ENCODE assay signal across 10 cellular contexts in the genomic region with DNA sequence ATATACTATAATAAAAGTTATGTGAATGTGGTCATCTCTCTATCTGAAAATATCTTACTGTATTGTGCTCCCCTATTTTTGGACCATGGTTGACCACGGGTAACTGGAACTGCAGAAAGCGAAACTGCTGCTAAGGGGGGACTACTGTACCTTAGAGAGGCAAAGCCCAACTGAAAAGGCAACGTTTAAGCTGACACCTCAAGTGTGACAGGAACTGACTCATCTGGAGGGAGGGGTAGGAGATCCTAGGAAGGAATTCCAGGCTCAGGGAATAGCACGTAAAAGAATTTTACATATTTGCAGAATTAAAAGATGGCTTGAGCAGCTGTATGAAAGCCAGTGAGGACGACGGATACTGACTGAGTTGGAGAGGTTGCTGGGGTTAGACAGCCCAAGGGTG. TPM values are rescaled to one million over a fixed set of nuclear protein-coding genes. Genes with fewer than 3 reads are reported as not detected.
DNase-seq lines count a peak whose midpoint lies in the region; ATAC-seq and TF ChIP-seq lines count a peak whose summit lies in the region.
"Had no signal": no experiment of that assay in that cellular context is flagged by ENCODE, and none has a peak within 500 bp of the region (broad histone marks: within the 10 kb centered on the region; RNA-seq: fewer than 3 reads in every experiment).

No MANE protein-coding gene starts in this region.

- no peak overlapping the region for H3K4me3 ChIP-seq in left lung

- H3K4me1 Mint-ChIP-seq in CD4-positive, alpha-beta T cell (ENCODE audit: low read depth), result no peaks in the 10 kb centered on the region
- H3K4me1 Mint-ChIP-seq: activated CD8-positive, alpha-beta memory T cell treated with anti-CD3 and anti-CD28 coated beads, Interleukin-2, amount 10 ng/mL, durations not matched to agents 7 days and 5 days had no signal

- H3K27ac ChIP-seq in RWPE1 (peak overlapping the region; percentile 36; the same call in 1 of the 2 replicates), left lung (no peak overlapping the region)
- H3K27ac ChIP-seq in CD4-positive, alpha-beta T cell (ENCODE audit: low read depth, low read length), result no peak overlapping the region

- CTCF ChIA-PET in RWPE1 (lab: Yijun Ruan, JAX), result interaction anchor here (0.7 kb wide), 1 partner anchor 13 kb away, joined by 3 read pairs; no protein-coding TSS in a partner anchor
- CTCF ChIA-PET in CD4-positive, alpha-beta T cell (lab: Charles Lee), result no interaction called here

- H3K27me3 Mint-ChIP-seq in CD4-positive, alpha-beta T cell, result peaks cover 41% of the 10 kb centered on the region

- POLR2A ChIA-PET in RWPE1 (lab: Yijun Ruan, JAX; ENCODE audit: low non-redundant PET), result no interaction called here
- POLR2A ChIA-PET in CD4-positive, alpha-beta T cell (lab: Charles Lee), result no interaction called here

- peak; percentile 14 for DNase-seq in GM13977 (ENCODE audit: low spot score)
- peak; percentile 64 for DNase-seq in RWPE1 (ENCODE audit: low spot score)
- DNase-seq in left lung, result no peak
- no peak for DNase-seq in CD4-positive, alpha-beta T cell
- no peak for DNase-seq in foreskin melanocyte
- DNase-seq in OCI-M1 (lab: John Stamatoyannopoulos, UW), result no peak
- DNase-seq in ecto neural progenitor cell (ENCODE audit: low spot score), result no peak
- DNase-seq: activated CD8-positive, alpha-beta memory T cell treated with anti-CD3 and anti-CD28 coated beads, Interleukin-2, amount 10 ng/mL, durations not matched to agents 7 days and 5 days; midbrain had no signal

- H3K27me3 ChIP-seq in left lung, result peaks cover 0 to 22% of the 10 kb centered on the region in 2 donors
- peaks cover 5% of the 10 kb centered on the region for H3K27me3 ChIP-seq in CD4-positive, alpha-beta T cell (ENCODE audit: control insufficient read depth, insufficient read depth, low read length)

- H3K36me3 ChIP-seq in left lung, result no peaks in the 10 kb centered on the region

- intact Hi-C loops in left lung (cut with DNase I), result no loop called here
- intact Hi-C loops in CD4-positive, alpha-beta T cell (cut with DNase I, micrococcal nuclease), result no loop called here

- in situ Hi-C loops in GM13977 (cut with MboI; ENCODE audit: low pct_unique_long_range_greater_than_20kb, low sequenced_read_pairs, unreplicated experiment), result no loop called here

- H3K9me3 ChIP-seq in left lung, result no peaks in the 10 kb centered on the region
- H3K9me3 ChIP-seq in CD4-positive, alpha-beta T cell (ENCODE audit: control insufficient read depth, low read length), result no peaks in the 10 kb centered on the region

- no peaks in the 10 kb centered on the region for H3K36me3 Mint-ChIP-seq in CD4-positive, alpha-beta T cell (ENCODE audit: low read depth)
- H3K36me3 Mint-ChIP-seq: activated CD8-positive, alpha-beta memory T cell treated with anti-CD3 and anti-CD28 coated beads, Interleukin-2, amount 10 ng/mL, durations not matched to agents 7 days and 5 days had no signal

- no peak overlapping the region for H3K4me3 Mint-ChIP-seq in CD4-positive, alpha-beta T cell
- H3K4me3 Mint-ChIP-seq: activated CD8-positive, alpha-beta memory T cell treated with anti-CD3 and anti-CD28 coated beads, Interleukin-2, amount 10 ng/mL, durations not matched to agents 7 days and 5 days had no signal

- TF ChIP-seq CTCF in GM13977 (IDR thresholded peaks at IDR 0.05; ENCODE audit: extremely low read depth, insufficient read depth, missing control alignments) (no peak), RWPE1 (conservative IDR thresholded peaks at IDR 0.05; ENCODE audit: low read depth) (no peak), left lung (IDR thresholded peaks at IDR 0.05) (no peak)
- no peak for TF ChIP-seq CTCF in CD4-positive, alpha-beta T cell (IDR thresholded peaks at IDR 0.05)

- H3K9me3 Mint-ChIP-seq in CD4-positive, alpha-beta T cell, result no peaks in the 10 kb centered on the region

- H3K4me1 ChIP-seq in left lung, result no peaks in the 10 kb centered on the region

- no peak overlapping the region for H3K27ac Mint-ChIP-seq in CD4-positive, alpha-beta T cell
- H3K27ac Mint-ChIP-seq: activated CD8-positive, alpha-beta memory T cell treated with anti-CD3 and anti-CD28 coated beads, Interleukin-2, amount 10 ng/mL, durations not matched to agents 7 days and 5 days had no signal

- peak; percentile 61 for ATAC-seq in HG02759 (IDR thresholded peaks at IDR 0.05; ENCODE audit: unreplicated experiment)
- peak; percentile 14 for ATAC-seq in left lung
- no peak for ATAC-seq in CD4-positive, alpha-beta T cell (ENCODE audit: poor library complexity)
- ATAC-seq: activated CD8-positive, alpha-beta memory T cell treated with anti-CD3 and anti-CD28 coated beads, Interleukin-2, amount 10 ng/mL, durations not matched to agents 7 days and 5 days had no signal

RNA-seq across cellular contexts. Expression of a gene that starts 34.8 kb away (rescaled TPM):
- total RNA-seq in left lung, result under 1 TPM; 0.09 to 0.24 TPM
- total RNA-seq in CD4-positive, alpha-beta T cell, result not detected
- total RNA-seq: activated CD8-positive, alpha-beta memory T cell treated with anti-CD3 and anti-CD28 coated beads, Interleukin-2, amount 10 ng/mL, durations not matched to agents 7 days and 5 days had no signal

Comparison
In these comparisons a context has a peak if more than half of its experiments do, and no peak if none do; other contexts are left out.
1. DNase-seq: peak in GM13977 (single experiment) and RWPE1 (single experiment); none in left lung (0 of 2), CD4-positive, alpha-beta T cell (0 of 10), foreskin melanocyte (single experiment), OCI-M1 (single experiment) and ecto neural progenitor cell (single experiment).